Comparison of ENCODE assay signal across 8 cellular contexts in genomic region chr6:44630125-44631028, GRCh38.
A peak's percentile ranks its signal among the peaks of the same experiment; 100 is the strongest.
DNase-seq lines count a peak whose midpoint lies in the region; ATAC-seq and TF ChIP-seq lines count a peak whose summit lies in the region.

No MANE protein-coding gene starts in this region.

- H2AK5ac ChIP-seq in trophoblast cell (ENCODE audit: low read length), result peak overlapping the region; percentile 56

- peak overlapping the region; percentile 79 for H2BK120ac ChIP-seq in trophoblast cell (ENCODE audit: insufficient read depth, low read length, poor library complexity)

- H3K27me3 Mint-ChIP-seq in WTC11 (ENCODE audit: low read depth), result peaks cover 4% of the 10 kb centered on the region

- H3K27me3 ChIP-seq in GM06990 (replicated peaks; ENCODE audit: control insufficient read depth, insufficient read depth, low read length) (no peaks in the 10 kb centered on the region; the same call in none of the 2 replicates), trophoblast cell (ENCODE audit: insufficient read depth, low read length) (no peaks in the 10 kb centered on the region)

- peak overlapping the region; percentile 66 for H2BK5ac ChIP-seq in trophoblast cell (ENCODE audit: low read depth, low read length, poor library complexity)

- H3K23ac ChIP-seq in trophoblast cell (ENCODE audit: low read length), result no peak overlapping the region

- no peaks in the 10 kb centered on the region for H3K36me3 Mint-ChIP-seq in WTC11

- H3K9me3 ChIP-seq in trophoblast cell (ENCODE audit: insufficient read depth, low read depth, low read length), result peaks cover 7% of the 10 kb centered on the region

- no peaks in the 10 kb centered on the region for H3K9me3 Mint-ChIP-seq in WTC11

- H4K12ac ChIP-seq in trophoblast cell (ENCODE audit: low read depth, low read length), result no peak overlapping the region

- peak overlapping the region; percentile 81 for H2BK12ac ChIP-seq in trophoblast cell (ENCODE audit: low read length)

- TF ChIP-seq CTCF in 22Rv1 (IDR thresholded peaks at IDR 0.05) (peak; percentile 71), GM06990 (IDR thresholded peaks at IDR 0.05; ENCODE audit: insufficient read depth, low read length, poor library complexity, severe bottlenecking) (peak; percentile 63), WTC11 (IDR thresholded peaks at IDR 0.05) (0 out of 2 replicates have a peak, but pooled peaks have one; percentile 33)

- no CpG with 5 or more reads among the region's 10 CpGs for WGBS in trophoblast cell (ENCODE audit: extremely low coverage, insufficient coverage, insufficient read length)

- peak overlapping the region; percentile 92 for H4K91ac ChIP-seq in trophoblast cell (ENCODE audit: low read depth, low read length)

- peak overlapping the region; percentile 82 for H3K18ac ChIP-seq in trophoblast cell (ENCODE audit: low read length)

- CTCF ChIA-PET in WTC11 (lab: Charles Lee), result interaction anchor here (0.6 to 8.4 kb wide), 52 partner anchors 8 to 1297 kb away, joined by 3 to 186 read pairs (median 4); partner anchors contain the start of gene SUPT3H

- POLR2A ChIA-PET in WTC11 (lab: Charles Lee), result interaction anchor here (1.2 kb wide), 1 partner anchor 791 kb away, joined by 4 read pairs; no protein-coding TSS in a partner anchor

- no peak overlapping the region for H3K4me3 ChIP-seq in GM06990 (replicated peaks; ENCODE audit: low read depth, low read length)
- no peak overlapping the region for H3K4me3 ChIP-seq in trophoblast cell (ENCODE audit: low read depth, low read length)

- H3K4me2 ChIP-seq in trophoblast cell (ENCODE audit: low read length), result no peak overlapping the region

- peaks cover 23% of the 10 kb centered on the region for H3K79me1 ChIP-seq in trophoblast cell (ENCODE audit: low read length)

- no peak overlapping the region for H3K9ac ChIP-seq in trophoblast cell (ENCODE audit: low read length)

- H3K27ac Mint-ChIP-seq in WTC11, result no peak overlapping the region

- DNase-seq in GM06990 (ENCODE audit: extremely low read depth, insufficient read length) (no peak), NCI-H1436 treated with DMSO at 0.1 percent for 48 hours (lab: John Stamatoyannopoulos, UW) (peak; percentile 30), WTC11 (ENCODE audit: low spot score) (peak; percentile 78), fibroblast of peridontal ligament (ENCODE audit: extremely low read depth) (peak; percentile 65), trophoblast cell (peak; percentile 58 to 81)

- H3K36me3 ChIP-seq in GM06990 (ENCODE audit: control insufficient read depth, insufficient read depth, low read length) (no peaks in the 10 kb centered on the region), trophoblast cell (ENCODE audit: control insufficient read depth in 1 of 2, insufficient read depth in 2 of 2, low read length in 2 of 2) (no peaks in the 10 kb centered on the region)

- peaks cover 29 to 31% of the 10 kb centered on the region in 2 experiments for H3K4me1 ChIP-seq in trophoblast cell (ENCODE audit: control insufficient read depth in 1 of 2, insufficient read depth in 2 of 2, low read length in 2 of 2)

- peaks cover 41% of the 10 kb centered on the region for H3K4me1 Mint-ChIP-seq in WTC11

- no peaks in the 10 kb centered on the region for H3K79me2 ChIP-seq in trophoblast cell (ENCODE audit: control insufficient read depth, insufficient read depth, low read length, poor library complexity)

- no peak overlapping the region for H3K27ac ChIP-seq in 22Rv1
- H3K27ac ChIP-seq in trophoblast cell (ENCODE audit: low read depth, low read length), result peak overlapping the region; percentile 10

- H3K4me3 Mint-ChIP-seq in WTC11, result no peak overlapping the region

- peak overlapping the region; percentile 56 for H2AFZ ChIP-seq in trophoblast cell (ENCODE audit: insufficient read depth, low read length, poor library complexity)

- H3K4ac ChIP-seq in trophoblast cell (ENCODE audit: low read depth, low read length), result peak overlapping the region; percentile 47

- ATAC-seq in WTC11 (peak; percentile 89), HG02678 (IDR thresholded peaks at IDR 0.05; ENCODE audit: unreplicated experiment) (no peak), GM21723 (IDR thresholded peaks at IDR 0.05; ENCODE audit: unreplicated experiment) (no peak)

- peak overlapping the region; percentile 80 for H3K14ac ChIP-seq in trophoblast cell (ENCODE audit: low read length)

- H4K8ac ChIP-seq in trophoblast cell (ENCODE audit: low read depth, low read length), result peak overlapping the region; percentile 46

TF ChIP-seq in WTC11, 78 proteins besides CTCF, POLR2A, EP300 and RAD21:
- no peak for TF ChIP-seq MLX (CRISPR knock-in tag; IDR thresholded peaks at IDR 0.05)
TF ChIP-seq in WTC11: peak in this region for 0.
